8 cellular contexts compared by ENCODE assay signal in the genomic region with DNA sequence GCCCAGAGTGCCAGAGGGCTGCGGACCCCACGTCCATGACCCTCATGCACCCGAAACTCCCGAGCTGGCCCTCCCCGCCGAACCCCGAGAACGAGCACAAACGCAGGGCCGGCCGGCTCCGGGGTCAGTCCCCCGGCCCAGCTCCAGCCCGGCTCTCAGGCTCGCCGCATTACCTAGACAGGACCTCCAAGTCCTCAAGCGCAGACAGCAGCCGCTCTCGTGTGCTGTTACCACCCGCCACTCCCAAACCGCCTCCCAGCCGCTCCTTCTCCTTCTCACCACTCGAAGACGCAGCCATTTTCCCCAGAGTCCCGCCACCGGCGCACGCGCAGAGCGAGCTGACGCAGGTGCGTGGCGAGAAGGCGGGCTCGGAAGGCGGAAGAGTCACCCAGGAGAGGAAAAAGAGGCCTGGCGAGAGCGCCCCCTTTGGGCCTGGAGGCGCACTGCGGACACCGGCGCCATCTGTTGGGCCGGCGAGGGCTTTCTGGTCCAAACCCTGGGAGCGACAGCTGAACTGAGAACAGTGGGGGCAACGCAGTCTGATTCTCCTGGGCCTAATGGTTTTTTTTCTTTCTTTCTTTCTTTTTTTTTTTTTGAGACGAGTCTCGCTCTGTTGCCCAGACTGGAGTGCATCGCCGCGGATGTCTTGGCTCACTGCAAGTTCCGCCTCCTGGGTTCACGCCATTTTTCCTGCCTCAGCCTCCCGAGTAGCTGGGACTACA. TPM values are rescaled to one million over a fixed set of nuclear protein-coding genes. Genes with fewer than 3 reads are reported as not detected.
A peak's percentile ranks its signal among the peaks of the same experiment; 100 is the strongest.
DNase-seq lines count a peak whose midpoint lies in the region; ATAC-seq and TF ChIP-seq lines count a peak whose summit lies in the region.

A gene with protein sequence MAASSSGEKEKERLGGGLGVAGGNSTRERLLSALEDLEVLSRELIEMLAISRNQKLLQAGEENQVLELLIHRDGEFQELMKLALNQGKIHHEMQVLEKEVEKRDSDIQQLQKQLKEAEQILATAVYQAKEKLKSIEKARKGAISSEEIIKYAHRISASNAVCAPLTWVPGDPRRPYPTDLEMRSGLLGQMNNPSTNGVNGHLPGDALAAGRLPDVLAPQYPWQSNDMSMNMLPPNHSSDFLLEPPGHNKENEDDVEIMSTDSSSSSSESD (minus strand): TSS at position 324 of the 722 bp plus-strand sequence. CDS start 26 bp downstream, at position 298.

- peak within 1 kb of the TSS; percentile 93 for H3K27ac ChIP-seq in upper lobe of right lung

- in situ Hi-C loops in GM13976 (cut with MboI; ENCODE audit: low sequenced_read_pairs, unreplicated experiment), result no loop called here

- TF ChIP-seq CTCF in GM13976 (IDR thresholded peaks at IDR 0.05; ENCODE audit: borderline replicate concordance, control extremely low read depth, extremely low read depth, insufficient read depth, missing control alignments) (peak; percentile 97), upper lobe of right lung (IDR thresholded peaks at IDR 0.05) (peak; percentile 99)

- ATAC-seq in HG02870 (IDR thresholded peaks at IDR 0.05; ENCODE audit: unreplicated experiment) (peak; percentile 87), left cardiac atrium (peak; percentile 98), upper lobe of right lung (peak; percentile 100)

- DNase-seq in GM13976 (ENCODE audit: low spot score), result peak; percentile 98
- DNase-seq in NCI-H146 (lab: John Stamatoyannopoulos, UW), result peak; percentile 92
- DNase-seq in T-helper 1 cell, result peak; percentile 92 to 96 (median 95)
- DNase-seq in amniotic epithelial cell (ENCODE audit: low read depth), result peak; percentile 86
- DNase-seq in left cardiac atrium, result peak; percentile 96
- peak; percentile 99 for DNase-seq in posterior vena cava (ENCODE audit: low spot score)
- peak; percentile 98 for DNase-seq in upper lobe of right lung

- no peaks in the 10 kb centered on the region for H3K27me3 ChIP-seq in upper lobe of right lung

- H3K4me3 ChIP-seq in upper lobe of right lung, result peak within 1 kb of the TSS; percentile 98

- no peaks in the 10 kb centered on the region for H3K36me3 ChIP-seq in upper lobe of right lung

- peaks cover 18% of the 10 kb centered on the region for H3K4me1 ChIP-seq in upper lobe of right lung

- no peaks in the 10 kb centered on the region for H3K9me3 ChIP-seq in upper lobe of right lung

- intact Hi-C loops in left cardiac atrium (cut with DNase I), result no loop called here
- intact Hi-C loops in posterior vena cava (cut with DNase I), result no loop called here
- intact Hi-C loops in upper lobe of right lung (cut with DNase I), result no loop called here

RNA-seq across cellular contexts. Expression of the gene that starts here (rescaled TPM):
- total RNA-seq in left cardiac atrium (10 to 100 TPM; 41.3 to 47.4 TPM), posterior vena cava (10 to 100 TPM; 38.6 to 41.6 TPM), upper lobe of right lung (39.7 TPM)

Comparison
In these comparisons a context has a peak if more than half of its experiments do, and no peak if none do; other contexts are left out.
1. Peak in every context shown above with its lines: DNase-seq, ATAC-seq, H3K4me3 ChIP-seq and H3K27ac ChIP-seq.